ENCODE assay signal across 8 cellular contexts in genomic region chr19:1315470-1316166, GRCh38. TPM values are rescaled to one million over a fixed set of nuclear protein-coding genes. Genes with fewer than 3 reads are reported as not detected.
DNase-seq lines count a peak whose midpoint lies in the region; ATAC-seq and TF ChIP-seq lines count a peak whose summit lies in the region.

No MANE protein-coding gene starts in this region.

- no peak overlapping the region for H3K27ac ChIP-seq in body of pancreas

- DNase-seq in activated T-cell treated with anti-CD3 and anti-CD28 coated beads for 48 hours (ENCODE audit: low read depth) (peak; percentile 31), activated T-cell treated with anti-CD3 and anti-CD28 coated beads for 4 hours (no peak), OCI-M1 (lab: John Stamatoyannopoulos, UW) (peak; percentile 50), body of pancreas (peak; percentile 33 to 65 (median 52)), iPS-NIHi11 (ENCODE audit: low spot score) (peak; percentile 92), NCI-H510A (lab: John Stamatoyannopoulos, UW) (no peak)
- peak; percentile 15 for DNase-seq in stimulated activated CD4-positive, alpha-beta T cell treated with anti-CD3 and anti-CD28 coated beads, Interleukin-12 subunit alpha, Interleukin-12 subunit beta, amount 100 ng/mL, for 4 hours

- no peak for TF ChIP-seq POLR2A in body of pancreas (IDR thresholded peaks at IDR 0.05)

- intact Hi-C loops in body of pancreas (cut with DNase I): no loop called here

- H3K36me3 ChIP-seq in body of pancreas (replicated peaks in 1 of 2; ENCODE audit: insufficient read depth in 1 of 2, low read depth in 2 of 2): no peaks in the 10 kb centered on the region

- peaks cover 0 to 8% of the 10 kb centered on the region in 2 donors for H3K27me3 ChIP-seq in body of pancreas

- ATAC-seq in body of pancreas (peak; percentile 71), HG03039 (IDR thresholded peaks at IDR 0.05; ENCODE audit: unreplicated experiment) (no peak)

- H3K9me3 ChIP-seq in body of pancreas: no peaks in the 10 kb centered on the region

- H3K4me3 ChIP-seq in body of pancreas: no peak overlapping the region

- peak; percentile 49 to 76 (median 54) for TF ChIP-seq CTCF in body of pancreas (IDR thresholded peaks at IDR 0.05)

- 7% methylated on average over 58 of the region's 58 CpGs; no CpG with 5 or more reads in 1 of the 2 donors for WGBS in body of pancreas, 2 donors

- H3K4me1 ChIP-seq in body of pancreas: peaks cover 10% of the 10 kb centered on the region

RNA-seq across cellular contexts. Expression of gene EFNA2, which starts 29.9 kb away (rescaled TPM):
- not detected for total RNA-seq in body of pancreas

RNA-seq across cellular contexts. Expression of gene FAM174C, which starts 40.3 kb away (rescaled TPM):
- 10 to 100 TPM; 48.0 to 63.9 TPM for total RNA-seq in body of pancreas

RNA-seq across cellular contexts. Expression of gene CIRBP, which starts 46.5 kb away (rescaled TPM):
- 100 to 1,000 TPM; 582 to 630 TPM for total RNA-seq in body of pancreas

Comparison
In these comparisons a context has a peak if more than half of its experiments do, and no peak if none do; other contexts are left out.
1. DNase-seq: peak in activated T-cell treated with anti-CD3 and anti-CD28 coated beads for 48 hours (single experiment), OCI-M1 (single experiment), body of pancreas (4 of 4), iPS-NIHi11 (single experiment) and stimulated activated CD4-positive, alpha-beta T cell treated with anti-CD3 and anti-CD28 coated beads, Interleukin-12 subunit alpha, Interleukin-12 subunit beta, amount 100 ng/mL, for 4 hours (single experiment); none in activated T-cell treated with anti-CD3 and anti-CD28 coated beads for 4 hours (single experiment) and NCI-H510A (single experiment).